Comparison of ENCODE assay signal across 22 cellular contexts in genomic region chrX:39835776-39836175, GRCh38.
DNase-seq lines count a peak whose midpoint lies in the region; ATAC-seq, FAIRE-seq and TF ChIP-seq lines count a peak whose summit lies in the region.
"Had no signal": no experiment of that assay in that cellular context is flagged by ENCODE, and none has a peak within 500 bp of the region (broad histone marks: within the 10 kb centered on the region; RNA-seq: fewer than 3 reads in every experiment).

No MANE protein-coding gene starts in this region.

- FAIRE-seq in GM12891 (lab: Jason Lieb, UNC) (peak; percentile 77), endothelial cell of umbilical vein (lab: Jason Lieb, UNC) (peak; percentile 59)
- FAIRE-seq: A204.1, GM12878 had no signal

- BruUV-seq in endothelial cell of umbilical vein (replicated peaks; lab: Mats Ljungman, UMichigan), result no TSS peak

- H3K4me3 ChIP-seq in HFF-Myc (replicated peaks; ENCODE audit: low read depth, low read length), result no peak overlapping the region
- H3K4me3 ChIP-seq in endothelial cell of umbilical vein (replicated peaks in 1 of 3; ENCODE audit: insufficient read depth in 1 of 3, low read depth in 1 of 3, low read length in 3 of 3), result no peak overlapping the region
- H3K4me3 ChIP-seq in heart left ventricle, result no peak overlapping the region
- H3K4me3 ChIP-seq: GM12878, GM23338 had no signal

- ATAC-seq in left cardiac atrium, result no peak
- ATAC-seq in heart left ventricle, result no peak
- ATAC-seq: GM12878, GM23338, HCT116 had no signal

- H3K27me3 ChIP-seq in endothelial cell of umbilical vein (ENCODE audit: control insufficient read depth in 2 of 2, insufficient read depth in 2 of 2, low read length in 2 of 2) (no peaks in the 10 kb centered on the region), heart left ventricle (peaks cover 0 to 14% (median 0%) of the 10 kb centered on the region in 9 donors)

- no peaks in the 10 kb centered on the region for H4K20me1 ChIP-seq in endothelial cell of umbilical vein (replicated peaks; ENCODE audit: control insufficient read depth, extremely low read depth, insufficient read depth, low read length)

- H3K9me3 ChIP-seq in endothelial cell of umbilical vein (replicated peaks; ENCODE audit: control insufficient read depth, insufficient read depth, low read length), result no peaks in the 10 kb centered on the region
- no peaks in the 10 kb centered on the region for H3K9me3 ChIP-seq in heart left ventricle

- H2AFZ ChIP-seq in endothelial cell of umbilical vein (ENCODE audit: low read depth, low read length), result no peak overlapping the region
- H2AFZ ChIP-seq: GM23338 had no signal

- peak; percentile 16 for DNase-seq in AG08395 (ENCODE audit: low spot score)
- DNase-seq in GM12891 (ENCODE audit: insufficient read length, low spot score), result no peak
- DNase-seq in HFF-Myc (ENCODE audit: extremely low read depth, low read depth), result peak; percentile 55
- DNase-seq in endothelial cell of umbilical vein (ENCODE audit: low read depth, low spot score), result no peak
- DNase-seq in putamen (ENCODE audit: low spot score), result no peak
- no peak for DNase-seq in left cardiac atrium
- no peak for DNase-seq in activated CD4-positive, CD25-positive, alpha-beta regulatory T cell (lab: John Stamatoyannopoulos, UW)
- no peak for DNase-seq in heart left ventricle
- DNase-seq: C1 segment of cervical spinal cord; Calu3; CD4-positive, alpha-beta memory T cell; COR-L47; DMS53; DMS79 treated with DMSO at 0.1 percent for 48 hours; GDM1; H9; HFFc6 had no signal

- H3K36me3 ChIP-seq in endothelial cell of umbilical vein (ENCODE audit: control insufficient read depth in 2 of 2, extremely low read depth in 1 of 2, insufficient read depth in 2 of 2, low read length in 2 of 2) (no peaks in the 10 kb centered on the region), heart left ventricle (no peaks in the 10 kb centered on the region)

- 69 to 100% (median 94%) methylated on average over 1 of the region's 1 CpG for WGBS in heart left ventricle, 4 donors

- H3K9me1 ChIP-seq in endothelial cell of umbilical vein (replicated peaks; ENCODE audit: control insufficient read depth, extremely low read depth, insufficient read depth, low read length), result peaks cover 2% of the 10 kb centered on the region

- H3K9ac ChIP-seq in endothelial cell of umbilical vein (replicated peaks; ENCODE audit: extremely low read depth, insufficient read depth, low read length), result no peak overlapping the region

- no peaks in the 10 kb centered on the region for H3K79me2 ChIP-seq in endothelial cell of umbilical vein (ENCODE audit: control insufficient read depth, insufficient read depth, low read length)

- no peaks in the 10 kb centered on the region for H3K4me1 ChIP-seq in endothelial cell of umbilical vein (ENCODE audit: control insufficient read depth, extremely low read depth, insufficient read depth, low read length)
- H3K4me1 ChIP-seq in heart left ventricle, result peaks cover 0 to 4% (median 0%) of the 10 kb centered on the region in 12 donors

- H3K27ac ChIP-seq in endothelial cell of umbilical vein (ENCODE audit: insufficient read depth, low read depth, low read length), result no peak overlapping the region
- no peak overlapping the region for H3K27ac ChIP-seq in heart left ventricle
- H3K27ac ChIP-seq: 22Rv1 had no signal

- POLR2A ChIA-PET in endothelial cell of umbilical vein (lab: Charles Lee), result no interaction called here

- dilution Hi-C loops in endothelial cell of umbilical vein (cut with MboI; ENCODE audit: extremely low pct_ligation_motif_present, low sequenced_read_pairs), result no loop called here

- CTCF ChIA-PET in endothelial cell of umbilical vein (lab: Charles Lee), result no interaction called here

- intact Hi-C loops in endothelial cell of umbilical vein (cut with micrococcal nuclease), result no loop called here
- intact Hi-C loops in left cardiac atrium (cut with DNase I), result no loop called here
- intact Hi-C loops in heart left ventricle (cut with DNase I), result loop anchor here in 1 of 10 donors (10.0 kb wide), 1 partner anchor 59 kb away; no protein-coding TSS in a partner anchor

- no peak overlapping the region for H3K4me2 ChIP-seq in endothelial cell of umbilical vein (ENCODE audit: insufficient read depth, low read length)
- H3K4me2 ChIP-seq: GM23338 had no signal

- no peak for TF ChIP-seq POLR2A in GM12891 (IDR thresholded peaks at IDR 0.05; ENCODE audit: low read depth, low read length)
- TF ChIP-seq POLR2A in endothelial cell of umbilical vein (IDR thresholded peaks at IDR 0.05; ENCODE audit: low read depth, low read length), result no peak
- no peak for TF ChIP-seq POLR2A in heart left ventricle (IDR thresholded peaks at IDR 0.05)

- TF ChIP-seq CTCF in HFF-Myc (IDR thresholded peaks at IDR 0.05; ENCODE audit: low read depth, low read length, missing control alignments), result no peak
- TF ChIP-seq CTCF in endothelial cell of umbilical vein (IDR thresholded peaks at IDR 0.05; ENCODE audit: extremely low read depth in 1 of 2, insufficient read depth in 1 of 2, low read depth in 1 of 2, low read length in 2 of 2), result no peak
- TF ChIP-seq CTCF in heart left ventricle (IDR thresholded peaks at IDR 0.05), result no peak

TF ChIP-seq in GM12891, 5 proteins besides CTCF, POLR2A, EP300 and RAD21:
- TF ChIP-seq TAF1 (IDR thresholded peaks at IDR 0.05; ENCODE audit: low read depth, low read length) (no peak), SPI1 (IDR thresholded peaks at IDR 0.05; ENCODE audit: low read depth, low read length) (no peak), POU2F2 (IDR thresholded peaks at IDR 0.05; ENCODE audit: low read depth, low read length) (no peak), POLR2AphosphoS5 (IDR thresholded peaks at IDR 0.05; ENCODE audit: low read depth, low read length) (no peak)

TF ChIP-seq in endothelial cell of umbilical vein, 7 proteins besides CTCF, POLR2A, EP300 and RAD21:
- no peak for TF ChIP-seq EZH2 (IDR thresholded peaks at IDR 0.05; ENCODE audit: borderline replicate concordance, low read depth, low read length, severe bottlenecking)
- no peak for TF ChIP-seq JUN (IDR thresholded peaks at IDR 0.05; ENCODE audit: borderline replicate concordance, insufficient read depth, insufficient read length, low read depth)
- no peak for TF ChIP-seq FOS (IDR thresholded peaks at IDR 0.05; ENCODE audit: borderline replicate concordance, insufficient read depth, low read length)
- TF ChIP-seq GATA2 (IDR thresholded peaks at IDR 0.05; ENCODE audit: insufficient read depth, insufficient read length, low read depth, low read length), result no peak
- TF ChIP-seq POLR2AphosphoS5 (IDR thresholded peaks at IDR 0.05; ENCODE audit: insufficient read depth, low read depth, low read length), result no peak
- no peak for TF ChIP-seq MAX (IDR thresholded peaks at IDR 0.05; ENCODE audit: insufficient read depth, insufficient read length)
- TF ChIP-seq MYC (IDR thresholded peaks at IDR 0.05; ENCODE audit: low read depth, low read length), result no peak

Comparison
In these comparisons a context has a peak if more than half of its experiments do, and no peak if none do; other contexts are left out.
1. DNase-seq: peak in AG08395 (single experiment) and HFF-Myc (single experiment); none in GM12891 (single experiment), endothelial cell of umbilical vein (single experiment), putamen (single experiment), left cardiac atrium (single experiment), activated CD4-positive, CD25-positive, alpha-beta regulatory T cell (0 of 4) and heart left ventricle (0 of 5).